Comparison of ENCODE assay signal across 12 cellular contexts in genomic region chr17:64202683-64203430, GRCh38.
A peak's percentile ranks its signal among the peaks of the same experiment; 100 is the strongest.
DNase-seq lines count a peak whose midpoint lies in the region; ATAC-seq, FAIRE-seq and TF ChIP-seq lines count a peak whose summit lies in the region.
"Had no signal": no experiment of that assay in that cellular context is flagged by ENCODE, and none has a peak within 500 bp of the region (broad histone marks: within the 10 kb centered on the region; RNA-seq: fewer than 3 reads in every experiment).

No MANE protein-coding gene starts in this region.

- POLR2A ChIA-PET in activated CD4-positive, alpha-beta memory T cell treated with anti-CD3 and anti-CD28 coated beads for 36 hours (lab: Charles Lee), result no interaction called here
- POLR2A ChIA-PET in activated CD4-positive, alpha-beta memory T cell treated with anti-CD3 and anti-CD28 coated beads, Interleukin-2, amount 10 ng/mL, durations not matched to agents 7 days and 5 days (lab: Charles Lee), result interaction anchor here (1.1 kb wide), 1 partner anchor 28 kb away, joined by 3 read pairs; no protein-coding TSS in a partner anchor

- H3K27me3 ChIP-seq in keratinocyte (ENCODE audit: control insufficient read depth, extremely low read depth, insufficient read depth, low read length) (no peaks in the 10 kb centered on the region), ovary (no peaks in the 10 kb centered on the region), MM.1S (replicated peaks; ENCODE audit: insufficient read depth, low read length) (no peaks in the 10 kb centered on the region)

- H3K9ac ChIP-seq in keratinocyte (ENCODE audit: control insufficient read depth, extremely low read depth, insufficient read depth, low read length) (no peak overlapping the region), MM.1S (ENCODE audit: low read length) (no peak overlapping the region)

- TF ChIP-seq EP300 in ovary (IDR thresholded peaks at IDR 0.05), result no peak

- peaks cover 5% of the 10 kb centered on the region for H3K36me3 Mint-ChIP-seq in activated CD4-positive, alpha-beta memory T cell treated with anti-CD3 and anti-CD28 coated beads for 36 hours
- H3K36me3 Mint-ChIP-seq in activated CD4-positive, alpha-beta memory T cell treated with anti-CD3 and anti-CD28 coated beads, Interleukin-2, amount 10 ng/mL, durations not matched to agents 7 days and 5 days (ENCODE audit: low read depth), result no peaks in the 10 kb centered on the region
- H3K36me3 Mint-ChIP-seq in stimulated activated memory B cell treated with anti-CD40 and anti-IgM and Interleukin-4, amounts not matched to agents 10 μg/mL and 1 μg/mL and 100 μg/mL, for 72 hours, result peaks cover 9% of the 10 kb centered on the region

- H2AFZ ChIP-seq in keratinocyte (ENCODE audit: control insufficient read depth, low read length), result no peak overlapping the region
- H2AFZ ChIP-seq in MM.1S (ENCODE audit: low read length), result no peak overlapping the region

- FAIRE-seq in keratinocyte (lab: Jason Lieb, UNC), result peak; percentile 53
- FAIRE-seq: A549 had no signal

- H3K4me3 ChIP-seq in cardiac fibroblast (replicated peaks in 1 of 2; ENCODE audit: low read depth in 2 of 2, low read length in 2 of 2) (no peak overlapping the region), keratinocyte (ENCODE audit: control insufficient read depth in 2 of 3, extremely low read depth in 1 of 3, insufficient read depth in 2 of 3, low read depth in 1 of 3, low read length in 3 of 3) (no peak overlapping the region), ovary (no peak overlapping the region), MM.1S (ENCODE audit: low read length) (no peak overlapping the region)
- H3K4me3 ChIP-seq: A549 had no signal

- H3K27me3 Mint-ChIP-seq in activated CD4-positive, alpha-beta memory T cell treated with anti-CD3 and anti-CD28 coated beads for 36 hours, result no peaks in the 10 kb centered on the region
- H3K27me3 Mint-ChIP-seq in activated CD4-positive, alpha-beta memory T cell treated with anti-CD3 and anti-CD28 coated beads, Interleukin-2, amount 10 ng/mL, durations not matched to agents 7 days and 5 days, result no peaks in the 10 kb centered on the region
- no peaks in the 10 kb centered on the region for H3K27me3 Mint-ChIP-seq in stimulated activated memory B cell treated with anti-CD40 and anti-IgM and Interleukin-4, amounts not matched to agents 10 μg/mL and 1 μg/mL and 100 μg/mL, for 72 hours
- H3K27me3 Mint-ChIP-seq: activated CD4-positive, alpha-beta T cell treated with anti-CD3 and anti-CD28 coated beads, Interleukin-2, amount 10 ng/mL, durations not matched to agents 24 days and 14 days had no signal

- DNase-seq in activated CD4-positive, alpha-beta memory T cell treated with anti-CD3 and anti-CD28 coated beads for 36 hours, result peak; percentile 22
- no peak for DNase-seq in activated CD4-positive, alpha-beta memory T cell treated with anti-CD3 and anti-CD28 coated beads, Interleukin-2, amount 10 ng/mL, durations not matched to agents 7 days and 5 days
- peak; percentile 47 to 76 for DNase-seq in cardiac fibroblast (ENCODE audit: low read depth in 2 of 2)
- DNase-seq in keratinocyte (ENCODE audit: low read depth, low spot score), result no peak
- no peak for DNase-seq in ovary
- no peak for DNase-seq in MM.1S
- DNase-seq in NCI-H187 (lab: John Stamatoyannopoulos, UW), result no peak
- DNase-seq: activated CD4-positive, alpha-beta T cell treated with anti-CD3 and anti-CD28 coated beads, Interleukin-2, amount 10 ng/mL, durations not matched to agents 24 days and 14 days; NCI-H1694 had no signal

- no peak for TF ChIP-seq POLR2A in ovary (IDR thresholded peaks at IDR 0.05)

- no peak overlapping the region for H3K4me3 Mint-ChIP-seq in activated CD4-positive, alpha-beta memory T cell treated with anti-CD3 and anti-CD28 coated beads for 36 hours
- H3K4me3 Mint-ChIP-seq in activated CD4-positive, alpha-beta memory T cell treated with anti-CD3 and anti-CD28 coated beads, Interleukin-2, amount 10 ng/mL, durations not matched to agents 7 days and 5 days, result no peak overlapping the region
- peak overlapping the region; percentile 11 for H3K4me3 Mint-ChIP-seq in stimulated activated memory B cell treated with anti-CD40 and anti-IgM and Interleukin-4, amounts not matched to agents 10 μg/mL and 1 μg/mL and 100 μg/mL, for 72 hours
- H3K4me3 Mint-ChIP-seq: activated CD4-positive, alpha-beta T cell treated with anti-CD3 and anti-CD28 coated beads, Interleukin-2, amount 10 ng/mL, durations not matched to agents 24 days and 14 days had no signal

- no peaks in the 10 kb centered on the region for H3K9me3 ChIP-seq in keratinocyte (ENCODE audit: control insufficient read depth, low read depth, low read length)
- no peaks in the 10 kb centered on the region for H3K9me3 ChIP-seq in ovary
- no peaks in the 10 kb centered on the region for H3K9me3 ChIP-seq in MM.1S (replicated peaks; ENCODE audit: insufficient read depth, low read length)
- H3K9me3 ChIP-seq: A549 had no signal

- peak; percentile 85 for ATAC-seq in stimulated activated memory B cell treated with anti-CD40 and anti-IgM and Interleukin-4, amounts not matched to agents 10 μg/mL and 1 μg/mL and 100 μg/mL, for 72 hours
- ATAC-seq: esophagus mucosa had no signal

- H3K36me3 ChIP-seq in keratinocyte (ENCODE audit: control insufficient read depth in 2 of 2, extremely low read depth in 1 of 2, insufficient read depth in 2 of 2, low read length in 2 of 2) (peaks cover 0 to 3% of the 10 kb centered on the region in 2 experiments), ovary (no peaks in the 10 kb centered on the region), MM.1S (replicated peaks; ENCODE audit: insufficient read depth, low read length) (no peaks in the 10 kb centered on the region)

- TF ChIP-seq CTCF in cardiac fibroblast (IDR thresholded peaks at IDR 0.05; ENCODE audit: low read depth, low read length), result no peak
- TF ChIP-seq CTCF in keratinocyte (optimal IDR thresholded peaks at IDR 0.05 in 1 of 3, IDR thresholded peaks at IDR 0.05 in 1 of 3, conservative IDR thresholded peaks at IDR 0.05 in 1 of 3; ENCODE audit: extremely low read depth in 1 of 3, insufficient read depth in 2 of 3, low read length in 3 of 3), result peak in 1 of 3 experiments; percentile 36
- no peak for TF ChIP-seq CTCF in ovary (IDR thresholded peaks at IDR 0.05)
- no peak for TF ChIP-seq CTCF in MM.1S (IDR thresholded peaks at IDR 0.05; ENCODE audit: low read length)

- intact Hi-C loops in activated CD4-positive, alpha-beta memory T cell treated with anti-CD3 and anti-CD28 coated beads for 36 hours (cut with micrococcal nuclease), result no loop called here
- intact Hi-C loops in ovary (cut with DNase I), result no loop called here

- H4K20me1 ChIP-seq in keratinocyte (ENCODE audit: control insufficient read depth, extremely low read depth, insufficient read depth, low read length) (no peaks in the 10 kb centered on the region), MM.1S (ENCODE audit: insufficient read depth, low read length) (no peaks in the 10 kb centered on the region)

- WGBS in ovary, 3 donors, result 44 to 49% (median 45%) methylated on average over 5 of the region's 5 CpGs

- H3K4me1 Mint-ChIP-seq in activated CD4-positive, alpha-beta memory T cell treated with anti-CD3 and anti-CD28 coated beads for 36 hours (ENCODE audit: low read depth), result peaks cover 33% of the 10 kb centered on the region
- peaks cover 13% of the 10 kb centered on the region for H3K4me1 Mint-ChIP-seq in activated CD4-positive, alpha-beta memory T cell treated with anti-CD3 and anti-CD28 coated beads, Interleukin-2, amount 10 ng/mL, durations not matched to agents 7 days and 5 days
- H3K4me1 Mint-ChIP-seq in stimulated activated memory B cell treated with anti-CD40 and anti-IgM and Interleukin-4, amounts not matched to agents 10 μg/mL and 1 μg/mL and 100 μg/mL, for 72 hours, result peaks cover 47% of the 10 kb centered on the region

- H3K9me3 Mint-ChIP-seq in activated CD4-positive, alpha-beta memory T cell treated with anti-CD3 and anti-CD28 coated beads for 36 hours, result no peaks in the 10 kb centered on the region
- peaks cover 2% of the 10 kb centered on the region for H3K9me3 Mint-ChIP-seq in activated CD4-positive, alpha-beta memory T cell treated with anti-CD3 and anti-CD28 coated beads, Interleukin-2, amount 10 ng/mL, durations not matched to agents 7 days and 5 days
- no peaks in the 10 kb centered on the region for H3K9me3 Mint-ChIP-seq in stimulated activated memory B cell treated with anti-CD40 and anti-IgM and Interleukin-4, amounts not matched to agents 10 μg/mL and 1 μg/mL and 100 μg/mL, for 72 hours
- H3K9me3 Mint-ChIP-seq: activated CD4-positive, alpha-beta T cell treated with anti-CD3 and anti-CD28 coated beads, Interleukin-2, amount 10 ng/mL, durations not matched to agents 24 days and 14 days had no signal

- H3K79me2 ChIP-seq in keratinocyte (ENCODE audit: control insufficient read depth, insufficient read depth, low read length) (peaks cover 58% of the 10 kb centered on the region), MM.1S (ENCODE audit: low read length) (peaks cover 60% of the 10 kb centered on the region)

- no peaks in the 10 kb centered on the region for H3K9me1 ChIP-seq in keratinocyte (ENCODE audit: control insufficient read depth, extremely low read depth, insufficient read depth, low read length)

- H3F3A ChIP-seq in MM.1S (ENCODE audit: insufficient read depth, low read length), result peaks cover 8% of the 10 kb centered on the region

- dilution Hi-C loops in keratinocyte (cut with MboI; ENCODE audit: extremely low pct_ligation_motif_present, low sequenced_read_pairs), result no loop called here

- peaks cover 32% of the 10 kb centered on the region for H3K4me1 ChIP-seq in keratinocyte (ENCODE audit: control insufficient read depth, extremely low read depth, insufficient read depth, low read length)
- peaks cover 4% of the 10 kb centered on the region for H3K4me1 ChIP-seq in ovary (ENCODE audit: insufficient read depth)
- H3K4me1 ChIP-seq in MM.1S (ENCODE audit: low read length), result peaks cover 43% of the 10 kb centered on the region

- H3K27ac Mint-ChIP-seq in activated CD4-positive, alpha-beta memory T cell treated with anti-CD3 and anti-CD28 coated beads for 36 hours, result no peak overlapping the region
- H3K27ac Mint-ChIP-seq in activated CD4-positive, alpha-beta memory T cell treated with anti-CD3 and anti-CD28 coated beads, Interleukin-2, amount 10 ng/mL, durations not matched to agents 7 days and 5 days, result no peak overlapping the region
- H3K27ac Mint-ChIP-seq in stimulated activated memory B cell treated with anti-CD40 and anti-IgM and Interleukin-4, amounts not matched to agents 10 μg/mL and 1 μg/mL and 100 μg/mL, for 72 hours, result peak overlapping the region; percentile 80
- H3K27ac Mint-ChIP-seq: activated CD4-positive, alpha-beta T cell treated with anti-CD3 and anti-CD28 coated beads, Interleukin-2, amount 10 ng/mL, durations not matched to agents 24 days and 14 days had no signal

- peak overlapping the region; percentile 42 for H3K27ac ChIP-seq in keratinocyte (ENCODE audit: control insufficient read depth, insufficient read depth, low read length)
- no peak overlapping the region for H3K27ac ChIP-seq in ovary
- no peak overlapping the region; the same call in 1 of the 2 replicates for H3K27ac ChIP-seq in MM.1S (ENCODE audit: low read length)
- H3K27ac ChIP-seq: A549 had no signal

- H3K9me2 ChIP-seq in MM.1S (replicated peaks; ENCODE audit: insufficient read depth, low read length), result no peaks in the 10 kb centered on the region

- peak overlapping the region; percentile 29 for H3K4me2 ChIP-seq in keratinocyte (ENCODE audit: control insufficient read depth, extremely low read depth, insufficient read depth, low read depth, low read length)
- no peak overlapping the region for H3K4me2 ChIP-seq in MM.1S (ENCODE audit: low read depth, low read length)
- H3K4me2 ChIP-seq: A549 had no signal

- CTCF ChIA-PET in activated CD4-positive, alpha-beta memory T cell treated with anti-CD3 and anti-CD28 coated beads for 36 hours (lab: Charles Lee), result interaction anchor here (0.8 to 1.3 kb wide), 3 partner anchors 15 to 79 kb away, joined by 5 read pairs; no protein-coding TSS in a partner anchor
- CTCF ChIA-PET in activated CD4-positive, alpha-beta memory T cell treated with anti-CD3 and anti-CD28 coated beads, Interleukin-2, amount 10 ng/mL, durations not matched to agents 7 days and 5 days (lab: Charles Lee), result interaction anchor here (1.2 to 1.4 kb wide), 2 partner anchors 9 to 79 kb away, joined by 3 to 4 read pairs; no protein-coding TSS in a partner anchor

Comparison
In these comparisons a context has a peak if more than half of its experiments do, and no peak if none do; other contexts are left out.
1. DNase-seq: peak in activated CD4-positive, alpha-beta memory T cell treated with anti-CD3 and anti-CD28 coated beads for 36 hours (single experiment) and cardiac fibroblast (2 of 2); none in activated CD4-positive, alpha-beta memory T cell treated with anti-CD3 and anti-CD28 coated beads, Interleukin-2, amount 10 ng/mL, durations not matched to agents 7 days and 5 days (single experiment), keratinocyte (single experiment), ovary (0 of 5), MM.1S (single experiment) and NCI-H187 (0 of 2).